Comparison of ENCODE assay signal across 1 cellular context in the genomic region with DNA sequence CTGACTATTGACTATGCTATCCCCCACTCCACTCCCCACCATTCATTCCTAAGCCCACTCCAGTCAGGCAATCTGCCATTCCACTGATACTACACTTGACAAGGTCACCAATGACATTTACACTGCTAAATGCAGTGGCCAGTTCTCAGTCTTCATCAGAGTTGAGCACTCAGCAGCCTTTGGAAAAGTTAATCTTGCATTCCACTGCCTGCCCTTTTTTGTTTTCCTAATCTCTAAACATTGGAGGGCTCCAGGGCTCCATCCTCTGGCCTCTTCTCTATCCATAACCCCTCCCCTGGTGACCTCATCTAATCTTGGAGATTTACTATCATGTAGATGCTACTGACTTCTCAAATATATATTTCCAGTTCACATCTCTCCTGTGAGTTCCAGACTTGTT.
TF ChIP-seq lines count a peak whose summit lies in the region.

No MANE protein-coding gene starts in this region.

TF ChIP-seq in IMR-90, 13 proteins besides CTCF, POLR2A, EP300 and RAD21:
- no peak for TF ChIP-seq RFX5 (IDR thresholded peaks at IDR 0.05; ENCODE audit: low read depth, low read length)
- TF ChIP-seq CHD1 (IDR thresholded peaks at IDR 0.05; ENCODE audit: low read depth, low read length) = no peak
- no peak for TF ChIP-seq MXI1 (IDR thresholded peaks at IDR 0.05; ENCODE audit: borderline replicate concordance, low read depth, low read length)
- TF ChIP-seq FOS (IDR thresholded peaks at IDR 0.05; ENCODE audit: low read depth, low read length) = no peak
- no peak for TF ChIP-seq RCOR1 (IDR thresholded peaks at IDR 0.05; ENCODE audit: insufficient replicate concordance, low read length)
- no peak for TF ChIP-seq MAFK (IDR thresholded peaks at IDR 0.05; ENCODE audit: low read depth, low read length)
- TF ChIP-seq, protein P1, sequence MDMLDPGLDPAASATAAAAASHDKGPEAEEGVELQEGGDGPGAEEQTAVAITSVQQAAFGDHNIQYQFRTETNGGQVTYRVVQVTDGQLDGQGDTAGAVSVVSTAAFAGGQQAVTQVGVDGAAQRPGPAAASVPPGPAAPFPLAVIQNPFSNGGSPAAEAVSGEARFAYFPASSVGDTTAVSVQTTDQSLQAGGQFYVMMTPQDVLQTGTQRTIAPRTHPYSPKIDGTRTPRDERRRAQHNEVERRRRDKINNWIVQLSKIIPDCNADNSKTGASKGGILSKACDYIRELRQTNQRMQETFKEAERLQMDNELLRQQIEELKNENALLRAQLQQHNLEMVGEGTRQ (IDR thresholded peaks at IDR 0.05; ENCODE audit: low read depth, low read length) = no peak
- no peak for TF ChIP-seq SMC3 (IDR thresholded peaks at IDR 0.05; ENCODE audit: low read depth, low read length)
- TF ChIP-seq, protein P2, sequence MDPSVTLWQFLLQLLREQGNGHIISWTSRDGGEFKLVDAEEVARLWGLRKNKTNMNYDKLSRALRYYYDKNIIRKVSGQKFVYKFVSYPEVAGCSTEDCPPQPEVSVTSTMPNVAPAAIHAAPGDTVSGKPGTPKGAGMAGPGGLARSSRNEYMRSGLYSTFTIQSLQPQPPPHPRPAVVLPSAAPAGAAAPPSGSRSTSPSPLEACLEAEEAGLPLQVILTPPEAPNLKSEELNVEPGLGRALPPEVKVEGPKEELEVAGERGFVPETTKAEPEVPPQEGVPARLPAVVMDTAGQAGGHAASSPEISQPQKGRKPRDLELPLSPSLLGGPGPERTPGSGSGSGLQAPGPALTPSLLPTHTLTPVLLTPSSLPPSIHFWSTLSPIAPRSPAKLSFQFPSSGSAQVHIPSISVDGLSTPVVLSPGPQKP (IDR thresholded peaks at IDR 0.05; ENCODE audit: borderline replicate concordance, low read depth, low read length) = no peak
- TF ChIP-seq BHLHE40 (IDR thresholded peaks at IDR 0.05; ENCODE audit: low read depth, low read length) = no peak
- no peak for TF ChIP-seq MAZ (IDR thresholded peaks at IDR 0.05; ENCODE audit: borderline replicate concordance, low read depth, low read length)
- no peak for TF ChIP-seq CEBPB (IDR thresholded peaks at IDR 0.05; ENCODE audit: low read depth, low read length)
- no peak for TF ChIP-seq NFE2L2 (IDR thresholded peaks at IDR 0.05; ENCODE audit: low read depth, low read length)
